In genomic region chr19:6639439-6639838, GRCh38 we compare ENCODE assay signal across 1 cellular context.
TF ChIP-seq lines count a peak whose summit lies in the region.

No MANE protein-coding gene starts in this region.

TF ChIP-seq in GM12878, 131 proteins besides CTCF, POLR2A, EP300 and RAD21:
- TF ChIP-seq IKZF1 (conservative IDR thresholded peaks at IDR 0.05), result peak; percentile 18; the same call in 1 of the 2 replicates
- TF ChIP-seq IKZF2 (IDR thresholded peaks at IDR 0.05), result no peak
- peak; percentile 19; the same call in 1 of the 2 replicates for TF ChIP-seq ATF7 (IDR thresholded peaks at IDR 0.05; ENCODE audit: low read depth)
- peak; percentile 45; the same call in 1 of the 2 replicates for TF ChIP-seq RUNX3 (IDR thresholded peaks at IDR 0.05; ENCODE audit: low read length)
- peak; percentile 72 for TF ChIP-seq EED (IDR thresholded peaks at IDR 0.05; ENCODE audit: low read depth)
- no peak for TF ChIP-seq BMI1 (IDR thresholded peaks at IDR 0.05; ENCODE audit: borderline replicate concordance)
- TF ChIP-seq ZNF24 (IDR thresholded peaks at IDR 0.05), result no peak
- peak; percentile 45 for TF ChIP-seq JUNB (IDR thresholded peaks at IDR 0.05)
- TF ChIP-seq CREB1 (IDR thresholded peaks at IDR 0.05; ENCODE audit: low read depth), result peak; percentile 73
- peak; percentile 49; the same call in 1 of the 2 replicates for TF ChIP-seq CREM (IDR thresholded peaks at IDR 0.05; ENCODE audit: low read depth)
